ENCODE assay signal across 1 cellular context in genomic region chr9:113558632-113559502, GRCh38.
TF ChIP-seq lines count a peak whose summit lies in the region.

No MANE protein-coding gene starts in this region.

TF ChIP-seq in HepG2, 621 proteins besides CTCF, POLR2A, EP300 and RAD21 (continued from another document and continues in another):
- TF ChIP-seq NFKBIZ (CRISPR knock-in tag; IDR thresholded peaks at IDR 0.05) (0 out of 2 replicates have a peak, but pooled peaks have one; percentile 36), SIX4 (CRISPR knock-in tag; IDR thresholded peaks at IDR 0.05) (no peak), KDM2A (CRISPR knock-in tag; IDR thresholded peaks at IDR 0.05; ENCODE audit: borderline replicate concordance, low read depth) (no peak; the same call in 1 of the 2 replicates), ZNF784 (CRISPR knock-in tag; IDR thresholded peaks at IDR 0.05; ENCODE audit: borderline replicate concordance) (no peak), IRX3 (CRISPR knock-in tag; IDR thresholded peaks at IDR 0.05; ENCODE audit: borderline replicate concordance, low read depth) (no peak), ZNF724P (CRISPR knock-in tag; IDR thresholded peaks at IDR 0.05; ENCODE audit: borderline replicate concordance) (0 out of 2 replicates have a peak, but pooled peaks have one; percentile 46), GFI1 (CRISPR knock-in tag; IDR thresholded peaks at IDR 0.05; ENCODE audit: borderline replicate concordance) (peak; percentile 43; the same call in 1 of the 2 replicates), ISX (CRISPR knock-in tag; conservative IDR thresholded peaks at IDR 0.05) (no peak), JDP2 (CRISPR knock-in tag; IDR thresholded peaks at IDR 0.05; ENCODE audit: borderline replicate concordance) (no peak), DRAP1 (CRISPR knock-in tag; IDR thresholded peaks at IDR 0.05) (peak; percentile 56; the same call in 1 of the 2 replicates), NRL (CRISPR knock-in tag; IDR thresholded peaks at IDR 0.05; ENCODE audit: borderline replicate concordance) (peak; percentile 81), SNRNP70 (IDR thresholded peaks at IDR 0.05; ENCODE audit: low read depth, low read length) (no peak), ZNF280D (CRISPR knock-in tag; IDR thresholded peaks at IDR 0.05) (peak; percentile 85; the same call in 1 of the 2 replicates), NFE2L1 (CRISPR knock-in tag; IDR thresholded peaks at IDR 0.05; ENCODE audit: borderline replicate concordance) (no peak), ZNF7 (CRISPR knock-in tag; IDR thresholded peaks at IDR 0.05) (no peak), SKIL (CRISPR knock-in tag; IDR thresholded peaks at IDR 0.05; ENCODE audit: borderline replicate concordance) (peak; percentile 27; the same call in 1 of the 2 replicates), ZKSCAN8 (CRISPR knock-in tag; IDR thresholded peaks at IDR 0.05; ENCODE audit: borderline replicate concordance) (0 out of 2 replicates have a peak, but pooled peaks have one; percentile 41), YEATS2 (CRISPR knock-in tag; IDR thresholded peaks at IDR 0.05; ENCODE audit: borderline replicate concordance) (0 out of 2 replicates have a peak, but pooled peaks have one; percentile 20), KLF6 (CRISPR knock-in tag; IDR thresholded peaks at IDR 0.05) (no peak), ZNF547 (CRISPR knock-in tag; IDR thresholded peaks at IDR 0.05) (no peak), RCOR2 (CRISPR knock-in tag; IDR thresholded peaks at IDR 0.05) (peak; percentile 23; the same call in 1 of the 2 replicates), MLX (CRISPR knock-in tag; IDR thresholded peaks at IDR 0.05) (0 out of 2 replicates have a peak, but pooled peaks have one; percentile 14), TFE3 (CRISPR knock-in tag; IDR thresholded peaks at IDR 0.05) (peak; percentile 20; the same call in 1 of the 2 replicates), TEF (CRISPR knock-in tag; IDR thresholded peaks at IDR 0.05) (no peak), ZNF292 (CRISPR knock-in tag; IDR thresholded peaks at IDR 0.05; ENCODE audit: borderline replicate concordance, low read depth) (peak; percentile 99), PATZ1 (CRISPR knock-in tag; IDR thresholded peaks at IDR 0.05) (peak; percentile 59), AHR (CRISPR knock-in tag; IDR thresholded peaks at IDR 0.05) (no peak), ZNF615 (CRISPR knock-in tag; IDR thresholded peaks at IDR 0.05; ENCODE audit: borderline replicate concordance) (no peak), NR2F1 (CRISPR knock-in tag; IDR thresholded peaks at IDR 0.05) (no peak; a peak in 1 of 4 replicates), ZSCAN22 (CRISPR knock-in tag; IDR thresholded peaks at IDR 0.05) (no peak), KDM5B (CRISPR knock-in tag; IDR thresholded peaks at IDR 0.05; ENCODE audit: borderline replicate concordance) (peak; percentile 51; the same call in 1 of the 2 replicates), ZFP62 (CRISPR knock-in tag; IDR thresholded peaks at IDR 0.05) (no peak), PRMT3 (CRISPR knock-in tag; IDR thresholded peaks at IDR 0.05; ENCODE audit: borderline replicate concordance, low read depth) (no peak), ELF1 (CRISPR knock-in tag; IDR thresholded peaks at IDR 0.05) (0 out of 2 replicates have a peak, but pooled peaks have one; percentile 11), GTF2F1 (IDR thresholded peaks at IDR 0.05; ENCODE audit: low read length) (no peak), ZNF557 (CRISPR knock-in tag; IDR thresholded peaks at IDR 0.05) (no peak), GRHL1 (CRISPR knock-in tag; conservative IDR thresholded peaks at IDR 0.05) (no peak), NR2F6 (IDR thresholded peaks at IDR 0.05) (peak; percentile 65), NR2F6 (CRISPR knock-in tag; IDR thresholded peaks at IDR 0.05) (peak; percentile 73), ZNF484 (CRISPR knock-in tag; IDR thresholded peaks at IDR 0.05; ENCODE audit: borderline replicate concordance, low read depth) (no peak), ZIK1 (CRISPR knock-in tag; IDR thresholded peaks at IDR 0.05; ENCODE audit: borderline replicate concordance, low read depth) (no peak), ZNF18 (CRISPR knock-in tag; IDR thresholded peaks at IDR 0.05; ENCODE audit: insufficient replicate concordance) (peak; percentile 28), ZNF124 (CRISPR knock-in tag; IDR thresholded peaks at IDR 0.05) (peak; percentile 26; the same call in 1 of the 2 replicates), ZNF224 (CRISPR knock-in tag; IDR thresholded peaks at IDR 0.05) (peak; percentile 74; the same call in 1 of the 2 replicates), TCF12 (IDR thresholded peaks at IDR 0.05) (no peak), TCF12 (CRISPR knock-in tag; IDR thresholded peaks at IDR 0.05) (no peak), ZNF274 (CRISPR knock-in tag; IDR thresholded peaks at IDR 0.05) (no peak), DNMT1 (CRISPR knock-in tag; IDR thresholded peaks at IDR 0.05) (0 out of 2 replicates have a peak, but pooled peaks have one; percentile 52), SP1 (IDR thresholded peaks at IDR 0.05) (no peak), SP1 (CRISPR knock-in tag; IDR thresholded peaks at IDR 0.05) (0 out of 2 replicates have a peak, but pooled peaks have one; percentile 33), GATAD2A (CRISPR knock-in tag; IDR thresholded peaks at IDR 0.05) (peak; percentile 76), ZNF713 (CRISPR knock-in tag; IDR thresholded peaks at IDR 0.05) (no peak), ZNF430 (CRISPR knock-in tag; IDR thresholded peaks at IDR 0.05) (no peak), CBX2 (IDR thresholded peaks at IDR 0.05; ENCODE audit: low read depth, low read length) (no peak), CBX2 (CRISPR knock-in tag; IDR thresholded peaks at IDR 0.05; ENCODE audit: low read depth) (no peak), MTA1 (CRISPR knock-in tag; IDR thresholded peaks at IDR 0.05; ENCODE audit: borderline replicate concordance) (peak; percentile 81; the same call in 1 of the 2 replicates), ZNF205 (CRISPR knock-in tag; IDR thresholded peaks at IDR 0.05) (no peak), CREB1 (IDR thresholded peaks at IDR 0.05) (no peak), CREB1 (CRISPR knock-in tag; IDR thresholded peaks at IDR 0.05) (no peak)
